25 cellular contexts compared by ENCODE assay signal in genomic region chr2:38090928-38091327, GRCh38. TPM values are rescaled to one million over a fixed set of nuclear protein-coding genes. Genes with fewer than 3 reads are reported as not detected.
"Had no signal": no experiment of that assay in that cellular context is flagged by ENCODE, and none has a peak within 500 bp of the region (broad histone marks: within the 10 kb centered on the region; RNA-seq: fewer than 3 reads in every experiment).

No MANE protein-coding gene starts in this region.

- DNase-seq: colonic mucosa; effector memory CD4-positive, alpha-beta T cell; heart right ventricle; hippocampal formation; left cardiac atrium; left ventricle myocardium superior; lower lobe of right lung; mucosa of descending colon; naive B cell; stimulated activated CD4-positive, alpha-beta T cell treated with anti-CD3 and anti-CD28 coated beads, Interleukin-4, amount 100 ng/mL, for 4 hours; stimulated activated naive CD8-positive, alpha-beta T cell treated with anti-CD3 and anti-CD28 coated beads, Interleukin-15, Interleukin-2, amounts not matched to agents 100 U/mL and 50 U/mL, for 24 hours; upper lobe of right lung had no signal

- H3K27me3 ChIP-seq: colonic mucosa, esophagus muscularis mucosa, gastroesophageal sphincter, right atrium auricular region, tibial nerve, upper lobe of right lung, vagina had no signal

- H3K27ac ChIP-seq: colonic mucosa, foreskin keratinocyte, lower lobe of right lung, neutrophil, parathyroid adenoma, thoracic aorta had no signal

- H3K36me3 ChIP-seq: colonic mucosa, esophagus muscularis mucosa, gastroesophageal sphincter, heart right ventricle, lower lobe of right lung, neutrophil, right atrium auricular region, thoracic aorta, tibial nerve, upper lobe of right lung, vagina had no signal

- H3K79me2 ChIP-seq: parathyroid adenoma had no signal

- H3K9ac ChIP-seq: parathyroid adenoma had no signal

- H3K4me1 ChIP-seq: colonic mucosa, foreskin keratinocyte, parathyroid adenoma had no signal

- H3K9me3 ChIP-seq: colonic mucosa, esophagus muscularis mucosa, gastroesophageal sphincter, heart right ventricle, lower lobe of right lung, mucosa of descending colon, neutrophil, right atrium auricular region, thoracic aorta, tibial nerve, upper lobe of right lung, vagina had no signal

- H3K4me3 ChIP-seq: colonic mucosa, esophagus muscularis mucosa, gastroesophageal sphincter, heart right ventricle, lower lobe of right lung, mucosa of descending colon, right atrium auricular region, thoracic aorta, tibial nerve, upper lobe of right lung, vagina had no signal

- ATAC-seq: foreskin keratinocyte; gastroesophageal sphincter; heart right ventricle; left cardiac atrium; left ventricle myocardium superior; lower lobe of right lung; mucosa of descending colon; natural killer cell treated with Interleukin-12 subunit alpha and Interleukin-12 subunit beta and Interleukin-15 and Interleukin-18, amount 100 ng/mL, for 72 hours; sciatic nerve; stimulated activated memory B cell treated with anti-CD40 and anti-IgM and Interleukin-4, amounts not matched to agents 10 μg/mL and 1 μg/mL and 100 μg/mL, for 72 hours; stimulated activated naive CD8-positive, alpha-beta T cell treated with anti-CD3 and anti-CD28 coated beads, Interleukin-15, Interleukin-2, amounts not matched to agents 100 U/mL and 50 U/mL, for 24 hours; upper lobe of right lung had no signal

RNA-seq across cellular contexts. Expression of gene CYP1B1, which starts 15.0 kb away (rescaled TPM):
- total RNA-seq: endothelial cell of umbilical vein had no signal
